In the genomic region with DNA sequence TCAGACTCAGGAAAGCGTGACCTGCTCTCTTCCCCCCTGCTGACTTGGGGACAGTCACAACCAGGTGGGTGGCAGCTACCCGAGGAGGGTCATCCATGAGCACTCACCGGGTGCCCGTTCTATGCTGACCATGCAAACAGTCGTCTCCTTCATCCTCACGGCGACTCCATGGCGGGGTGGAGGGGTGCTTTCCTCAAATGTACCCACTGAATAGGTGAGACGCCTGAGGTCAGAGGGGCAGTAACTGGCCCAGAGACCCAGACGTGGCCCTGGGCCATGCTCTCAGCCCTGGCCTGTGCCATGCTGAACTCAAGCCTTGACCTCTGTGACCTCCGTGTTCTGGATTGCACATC, we compare ENCODE assay signal across 22 cellular contexts. TPM values are rescaled to one million over a fixed set of nuclear protein-coding genes. Genes with fewer than 3 reads are reported as not detected.
DNase-seq lines count a peak whose midpoint lies in the region; ATAC-seq and TF ChIP-seq lines count a peak whose summit lies in the region.
"Had no signal": no experiment of that assay in that cellular context is flagged by ENCODE, and none has a peak within 500 bp of the region (broad histone marks: within the 10 kb centered on the region; RNA-seq: fewer than 3 reads in every experiment).

No MANE protein-coding gene starts in this region.

- H2AK5ac ChIP-seq in neuronal stem cell (ENCODE audit: low read depth, low read length): no peak overlapping the region

- TF ChIP-seq EP300 in SK-N-SH (IDR thresholded peaks at IDR 0.05; ENCODE audit: borderline replicate concordance in 1 of 2, low read depth in 1 of 2, low read length in 1 of 2): no peak

- WGBS in SK-N-SH (ENCODE audit: low lambda C conversion rate): 57% methylated on average over 7 of the region's 11 CpGs
- no CpG with 5 or more reads among the region's 11 CpGs for WGBS in neuronal stem cell (ENCODE audit: extremely low coverage in 2 of 2, insufficient read length in 2 of 2, insufficient replicate concordance in 1 of 2), 2 donors

- no peaks in the 10 kb centered on the region for H3K9me3 Mint-ChIP-seq in activated naive CD8-positive, alpha-beta T cell treated with anti-CD3 and anti-CD28 coated beads, Interleukin-2, amount 10 ng/mL, durations not matched to agents 7 days and 5 days
- no peaks in the 10 kb centered on the region for H3K9me3 Mint-ChIP-seq in activated naive CD8-positive, alpha-beta T cell treated with anti-CD3 and anti-CD28 coated beads for 36 hours
- H3K9me3 Mint-ChIP-seq: CD4-positive, alpha-beta T cell; HFFc6 had no signal

- peak overlapping the region; percentile 32 for H2BK5ac ChIP-seq in neuronal stem cell (ENCODE audit: low read length)

- H3K14ac ChIP-seq in neuronal stem cell (ENCODE audit: low read length): no peak overlapping the region

- H3K9ac ChIP-seq in SK-N-SH (no peak overlapping the region), neuronal stem cell (ENCODE audit: low read depth, low read length, poor library complexity) (no peak overlapping the region)

- DNase-seq in SK-N-SH (peak; percentile 7), neuronal stem cell (ENCODE audit: low spot score) (no peak), upper lobe of right lung (peak; percentile 37)
- DNase-seq in activated naive CD8-positive, alpha-beta T cell treated with anti-CD3 and anti-CD28 coated beads, Interleukin-2, amount 10 ng/mL, durations not matched to agents 7 days and 5 days: peak; percentile 22
- DNase-seq in activated naive CD8-positive, alpha-beta T cell treated with anti-CD3 and anti-CD28 coated beads for 36 hours: no peak
- DNase-seq in activated CD4-positive, CD25-positive, alpha-beta regulatory T cell treated with anti-CD3 and anti-CD28 coated beads, Interleukin-2, amount 50 U/mL, for 72 hours: no peak
- DNase-seq: AML-193, Caco-2, DMS153, DMS79, GDM1, GOT3, H7, HFFc6 had no signal

- no peak overlapping the region for H3K4me2 ChIP-seq in SK-N-SH
- no peak overlapping the region for H3K4me2 ChIP-seq in neuronal stem cell (ENCODE audit: insufficient read depth, low read length, poor library complexity, severe bottlenecking)
- H3K4me2 ChIP-seq: A549 had no signal

- CTCF ChIA-PET in SK-N-SH (lab: Yijun Ruan, JAX): no interaction called here

- H3K27ac ChIP-seq in SK-N-SH (ENCODE audit: low read depth in 2 of 2, low read length in 1 of 2): no peak overlapping the region
- H3K27ac ChIP-seq in neuronal stem cell (replicated peaks; ENCODE audit: low read length): no peak overlapping the region
- no peak overlapping the region for H3K27ac ChIP-seq in upper lobe of right lung
- H3K27ac ChIP-seq: 22Rv1, A549, C4-2B had no signal

- H3K4me3 ChIP-seq in SK-N-SH (ENCODE audit: low read depth in 2 of 2, low read length in 1 of 2): no peak overlapping the region
- H3K4me3 ChIP-seq in neuronal stem cell (ENCODE audit: low read length in 2 of 2): no peak overlapping the region
- H3K4me3 ChIP-seq in upper lobe of right lung: no peak overlapping the region
- H3K4me3 ChIP-seq: A549 had no signal

- H3K36me3 ChIP-seq in SK-N-SH (replicated peaks in 1 of 2; ENCODE audit: control insufficient read depth in 1 of 2, insufficient read depth in 2 of 2, low read length in 1 of 2) (no peaks in the 10 kb centered on the region), neuronal stem cell (replicated peaks in 1 of 2; ENCODE audit: control insufficient read depth in 2 of 2, insufficient read depth in 2 of 2, low read length in 2 of 2) (no peaks in the 10 kb centered on the region), upper lobe of right lung (no peaks in the 10 kb centered on the region)

- H3K9me3 ChIP-seq in SK-N-SH (no peaks in the 10 kb centered on the region), neuronal stem cell (replicated peaks in 1 of 2; ENCODE audit: control insufficient read depth in 2 of 2, insufficient read depth in 1 of 2, low read depth in 1 of 2, low read length in 2 of 2) (peaks cover 0 to 17% of the 10 kb centered on the region in 2 donors), upper lobe of right lung (no peaks in the 10 kb centered on the region)
- H3K9me3 ChIP-seq: A549, Caco-2 had no signal

- peaks cover 2% of the 10 kb centered on the region for H3K79me1 ChIP-seq in neuronal stem cell (ENCODE audit: low read depth, low read length)

- H2BK12ac ChIP-seq in neuronal stem cell (ENCODE audit: low read length): no peak overlapping the region

- POLR2A ChIA-PET in SK-N-SH (lab: Yijun Ruan, JAX): no interaction called here
- POLR2A ChIA-PET in activated naive CD8-positive, alpha-beta T cell treated with anti-CD3 and anti-CD28 coated beads, Interleukin-2, amount 10 ng/mL, durations not matched to agents 7 days and 5 days (lab: Charles Lee): no interaction called here

- H3F3A ChIP-seq in SK-N-SH (replicated peaks; ENCODE audit: insufficient read depth): no peaks in the 10 kb centered on the region

- no peak overlapping the region for H3K18ac ChIP-seq in neuronal stem cell (ENCODE audit: low read length)

- H2AFZ ChIP-seq in SK-N-SH (ENCODE audit: low read depth) (no peak overlapping the region), neuronal stem cell (ENCODE audit: low read length) (no peak overlapping the region)

- no peak overlapping the region for H3K23ac ChIP-seq in neuronal stem cell (ENCODE audit: low read depth, low read length, poor library complexity)

- H2BK15ac ChIP-seq in neuronal stem cell (ENCODE audit: low read length): no peak overlapping the region

- H3K36me3 Mint-ChIP-seq in activated naive CD8-positive, alpha-beta T cell treated with anti-CD3 and anti-CD28 coated beads, Interleukin-2, amount 10 ng/mL, durations not matched to agents 7 days and 5 days: no peaks in the 10 kb centered on the region
- no peaks in the 10 kb centered on the region for H3K36me3 Mint-ChIP-seq in activated naive CD8-positive, alpha-beta T cell treated with anti-CD3 and anti-CD28 coated beads for 36 hours

- TF ChIP-seq CTCF in SK-N-SH (IDR thresholded peaks at IDR 0.05): no peak
- no peak for TF ChIP-seq CTCF in upper lobe of right lung (IDR thresholded peaks at IDR 0.05)

- H3K27ac Mint-ChIP-seq in activated naive CD8-positive, alpha-beta T cell treated with anti-CD3 and anti-CD28 coated beads, Interleukin-2, amount 10 ng/mL, durations not matched to agents 7 days and 5 days: no peak overlapping the region
- no peak overlapping the region for H3K27ac Mint-ChIP-seq in activated naive CD8-positive, alpha-beta T cell treated with anti-CD3 and anti-CD28 coated beads for 36 hours
- H3K27ac Mint-ChIP-seq: CD4-positive, alpha-beta T cell; HFFc6 had no signal

- H3K79me2 ChIP-seq in SK-N-SH (ENCODE audit: insufficient read depth): no peaks in the 10 kb centered on the region

- H3K4me1 Mint-ChIP-seq in activated naive CD8-positive, alpha-beta T cell treated with anti-CD3 and anti-CD28 coated beads, Interleukin-2, amount 10 ng/mL, durations not matched to agents 7 days and 5 days: no peaks in the 10 kb centered on the region
- no peaks in the 10 kb centered on the region for H3K4me1 Mint-ChIP-seq in activated naive CD8-positive, alpha-beta T cell treated with anti-CD3 and anti-CD28 coated beads for 36 hours

- H4K20me1 ChIP-seq in SK-N-SH (ENCODE audit: insufficient read depth): no peaks in the 10 kb centered on the region

- intact Hi-C loops in upper lobe of right lung (cut with DNase I): no loop called here

- H3K27me3 ChIP-seq in SK-N-SH (ENCODE audit: insufficient read depth): no peaks in the 10 kb centered on the region; the same call in 1 of the 2 replicates
- peaks cover 0 to 7% (median 0%) of the 10 kb centered on the region in 3 experiments for H3K27me3 ChIP-seq in neuronal stem cell (ENCODE audit: control insufficient read depth in 3 of 3, insufficient read depth in 3 of 3, low read depth in 1 of 3, low read length in 3 of 3)
- H3K27me3 ChIP-seq in upper lobe of right lung: no peaks in the 10 kb centered on the region

- ATAC-seq in SK-N-SH treated with all-trans-retinoic acid at 6 μM for 48 hours (no peak), upper lobe of right lung (no peak), HG02610 (IDR thresholded peaks at IDR 0.05; ENCODE audit: unreplicated experiment) (no peak)
- ATAC-seq in activated naive CD8-positive, alpha-beta T cell treated with anti-CD3 and anti-CD28 coated beads, Interleukin-2, amount 10 ng/mL, durations not matched to agents 7 days and 5 days (ENCODE audit: low read depth): no peak
- ATAC-seq: A549, HCT116, HepG2 had no signal

- TF ChIP-seq RAD21 in SK-N-SH (IDR thresholded peaks at IDR 0.05; ENCODE audit: low read length): no peak

- no peak overlapping the region for H4K8ac ChIP-seq in neuronal stem cell (ENCODE audit: low read depth, low read length)

- no peak overlapping the region for H3K4ac ChIP-seq in neuronal stem cell (ENCODE audit: low read length)

- no peaks in the 10 kb centered on the region for H3K9me2 ChIP-seq in SK-N-SH

- H2BK120ac ChIP-seq in neuronal stem cell (ENCODE audit: low read depth, low read length): no peak overlapping the region

- H3K4me1 ChIP-seq in SK-N-SH (ENCODE audit: control insufficient read depth in 1 of 2, insufficient read depth in 2 of 2, low read depth in 1 of 2, low read length in 1 of 2): no peaks in the 10 kb centered on the region
- H3K4me1 ChIP-seq in neuronal stem cell (ENCODE audit: control insufficient read depth in 2 of 2, insufficient read depth in 1 of 2, low read depth in 1 of 2, low read length in 2 of 2): no peaks in the 10 kb centered on the region
- H3K4me1 ChIP-seq in upper lobe of right lung: no peaks in the 10 kb centered on the region
- H3K4me1 ChIP-seq: A549, Caco-2 had no signal

- H3K4me3 Mint-ChIP-seq in activated naive CD8-positive, alpha-beta T cell treated with anti-CD3 and anti-CD28 coated beads, Interleukin-2, amount 10 ng/mL, durations not matched to agents 7 days and 5 days: no peak overlapping the region
- no peak overlapping the region for H3K4me3 Mint-ChIP-seq in activated naive CD8-positive, alpha-beta T cell treated with anti-CD3 and anti-CD28 coated beads for 36 hours
- H3K4me3 Mint-ChIP-seq: CD4-positive, alpha-beta T cell; HFFc6 had no signal

- no peaks in the 10 kb centered on the region for H3K27me3 Mint-ChIP-seq in activated naive CD8-positive, alpha-beta T cell treated with anti-CD3 and anti-CD28 coated beads, Interleukin-2, amount 10 ng/mL, durations not matched to agents 7 days and 5 days
- no peaks in the 10 kb centered on the region for H3K27me3 Mint-ChIP-seq in activated naive CD8-positive, alpha-beta T cell treated with anti-CD3 and anti-CD28 coated beads for 36 hours
- H3K27me3 Mint-ChIP-seq: CD4-positive, alpha-beta T cell had no signal

- H4K91ac ChIP-seq in neuronal stem cell (ENCODE audit: low read depth, low read length, poor library complexity): no peak overlapping the region

RNA-seq across cellular contexts. Expression of a gene that starts 59.2 kb away (rescaled TPM):
- 415 and 440 TPM in 2 replicates for polyA plus RNA-seq in SK-N-SH (2012; rRNA removed)
- 478 and 600 TPM in 2 replicates for polyA plus RNA-seq in SK-N-SH (2012; cell fraction: cytosol; rRNA removed)
- 280 and 324 TPM in 2 replicates for polyA plus RNA-seq in SK-N-SH (2012; cell fraction: nucleus; rRNA removed)
- total RNA-seq in activated naive CD8-positive, alpha-beta T cell treated with anti-CD3 and anti-CD28 coated beads, Interleukin-2, amount 10 ng/mL, durations not matched to agents 7 days and 5 days: 100 to 1,000 TPM; 278 to 282 TPM
- 100 to 1,000 TPM; 203 to 204 TPM for total RNA-seq in activated naive CD8-positive, alpha-beta T cell treated with anti-CD3 and anti-CD28 coated beads for 36 hours
- 413 TPM for polyA plus RNA-seq in neuronal stem cell (2013, experiment 1 of 2)
- 408 TPM for polyA plus RNA-seq in neuronal stem cell (2013, experiment 2 of 2)
- total RNA-seq in upper lobe of right lung: 386 TPM

Comparison
In these comparisons a context has a peak if more than half of its experiments do, and no peak if none do; other contexts are left out.
1. DNase-seq: peak in SK-N-SH (single experiment), activated naive CD8-positive, alpha-beta T cell treated with anti-CD3 and anti-CD28 coated beads, Interleukin-2, amount 10 ng/mL, durations not matched to agents 7 days and 5 days (single experiment) and upper lobe of right lung (single experiment); none in activated naive CD8-positive, alpha-beta T cell treated with anti-CD3 and anti-CD28 coated beads for 36 hours (single experiment), neuronal stem cell (single experiment) and activated CD4-positive, CD25-positive, alpha-beta regulatory T cell treated with anti-CD3 and anti-CD28 coated beads, Interleukin-2, amount 50 U/mL, for 72 hours (single experiment).